Comparison of ENCODE assay signal across 1 cellular context in genomic region chr5:150623878-150624216, GRCh38.
TF ChIP-seq lines count a peak whose summit lies in the region.

No MANE protein-coding gene starts in this region.

TF ChIP-seq in IMR-90, 13 proteins besides CTCF, POLR2A, EP300 and RAD21 (continued from another document):
- no peak for TF ChIP-seq MAFK (IDR thresholded peaks at IDR 0.05; ENCODE audit: low read depth, low read length)
- no peak for TF ChIP-seq RCOR1 (IDR thresholded peaks at IDR 0.05; ENCODE audit: insufficient replicate concordance, low read length)
- TF ChIP-seq CHD1 (IDR thresholded peaks at IDR 0.05; ENCODE audit: low read depth, low read length): no peak
- TF ChIP-seq MAZ (IDR thresholded peaks at IDR 0.05; ENCODE audit: borderline replicate concordance, low read depth, low read length): no peak
